ENCODE assay signal across 8 cellular contexts in the genomic region with DNA sequence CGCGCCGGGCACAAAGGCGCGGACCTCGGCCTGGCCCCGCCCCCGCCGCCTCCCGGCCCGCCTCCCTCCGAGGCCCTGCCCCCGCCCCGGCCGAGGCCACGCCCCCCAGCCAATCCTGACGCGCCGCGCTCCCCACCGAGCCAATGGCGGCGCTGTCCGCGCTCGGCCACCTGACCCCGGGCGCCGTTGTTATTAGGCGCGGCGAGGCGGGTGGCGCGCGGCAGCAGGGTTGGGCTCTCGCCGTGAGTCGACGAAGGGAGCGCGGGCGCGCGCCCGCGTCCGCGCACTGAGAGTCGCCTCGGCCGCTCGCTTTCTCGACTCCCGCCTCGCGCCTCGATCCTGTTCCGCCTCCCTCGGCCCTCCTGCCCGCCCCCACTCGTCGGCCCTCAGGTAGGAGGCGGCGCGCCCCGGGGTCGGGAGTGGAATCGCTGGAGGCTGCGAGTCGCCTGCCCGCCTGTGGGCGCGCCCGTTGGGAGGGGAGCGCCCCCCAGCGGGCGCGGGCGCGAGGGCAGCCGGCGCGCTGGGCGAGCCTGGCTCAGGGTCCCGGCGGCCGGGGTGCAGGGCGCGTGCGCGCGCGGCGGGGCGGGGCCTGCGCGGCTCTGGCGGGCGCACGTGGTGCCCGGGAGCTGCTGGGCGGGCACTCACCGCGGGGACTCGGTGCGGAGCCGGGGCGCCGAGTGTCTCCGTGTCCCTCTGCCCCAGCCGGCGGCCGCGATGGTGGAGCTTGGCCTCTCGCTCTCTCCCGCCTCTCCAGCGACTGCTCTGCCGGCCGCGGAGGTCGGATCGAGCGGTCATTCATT. TPM values are rescaled to one million over a fixed set of nuclear protein-coding genes. Genes with fewer than 3 reads are reported as not detected.
DNase-seq lines count a peak whose midpoint lies in the region; ATAC-seq, FAIRE-seq and TF ChIP-seq lines count a peak whose summit lies in the region.

No MANE protein-coding gene starts in this region.

- peaks cover 70% of the 10 kb centered on the region for H3K27me3 Mint-ChIP-seq in T-helper 2 cell treated with Interferon-gamma antibody and Interleukin-4, amounts not matched to agents 5 μg/mL and 100 μg/mL, for 36 hours (ENCODE audit: low read depth)

- 2% methylated on average over 47 of the region's 124 CpGs; no CpG with 5 or more reads in 1 of the 2 experiments for WGBS in H1 (ENCODE audit: extremely low coverage in 1 of 2, insufficient coverage in 1 of 2, insufficient read length in 1 of 2, insufficient replicate concordance in 2 of 2, low coverage in 1 of 2, low lambda C conversion rate in 2 of 2, missing lambda C conversion rate in 1 of 2), 2 experiments
- WGBS in mesenchymal stem cell = under 1% methylated on average over 84 of the region's 124 CpGs

- H3K79me2 ChIP-seq in KMS-11 (ENCODE audit: insufficient read depth, low read depth) (no peaks in the 10 kb centered on the region), H1 (ENCODE audit: control insufficient read depth in 1 of 2, insufficient read depth in 2 of 2, low read length in 2 of 2) (no peaks in the 10 kb centered on the region)

- no peak for FAIRE-seq in H1 (lab: Jason Lieb, UNC)

- no peak overlapping the region for H4K5ac ChIP-seq in H1 (ENCODE audit: insufficient read length, low read depth, low read length)

- H4K8ac ChIP-seq in H1 (ENCODE audit: extremely low read depth, insufficient read depth, low read length) (peak overlapping the region; percentile 95; the same call in 1 of the 2 replicates), mesenchymal stem cell (ENCODE audit: low read length) (no peak overlapping the region)

- CTCF ChIA-PET in H1 (lab: Charles Lee; ENCODE audit: partially characterized antibody) = interaction anchor here (0.5 to 3.4 kb wide), 13 partner anchors 9 to 418 kb away, joined by 3 to 16 read pairs (median 3); no protein-coding TSS in a partner anchor

- no peaks in the 10 kb centered on the region for H4K20me1 ChIP-seq in KMS-11 (ENCODE audit: insufficient read depth)
- H4K20me1 ChIP-seq in H1 (replicated peaks in 1 of 2; ENCODE audit: control insufficient read depth in 1 of 2, insufficient read depth in 2 of 2, low read length in 2 of 2) = peaks cover 5 to 28% of the 10 kb centered on the region in 2 experiments

- no peaks in the 10 kb centered on the region for H3K9me3 Mint-ChIP-seq in T-helper 2 cell treated with Interferon-gamma antibody and Interleukin-4, amounts not matched to agents 5 μg/mL and 100 μg/mL, for 36 hours

- POLR2A ChIA-PET in H1 (lab: Charles Lee; ENCODE audit: partially characterized antibody) = no interaction called here

- H2BK20ac ChIP-seq in H1 (ENCODE audit: low read length) = no peak overlapping the region

- H2BK15ac ChIP-seq in H1 (ENCODE audit: low read length) (no peak overlapping the region), mesenchymal stem cell (ENCODE audit: low read depth, poor library complexity, severe bottlenecking) (no peak overlapping the region)

- peaks cover 11% of the 10 kb centered on the region; the same call in 1 of the 2 replicates for H3K27me3 ChIP-seq in KMS-11 (ENCODE audit: insufficient read depth, low read depth)
- H3K27me3 ChIP-seq in H1 (replicated peaks in 1 of 4; ENCODE audit: control insufficient read depth in 3 of 4, extremely low read depth in 1 of 4, insufficient read depth in 3 of 4, low read length in 3 of 4) = peaks cover 56 to 75% (median 71%) of the 10 kb centered on the region in 4 experiments
- H3K27me3 ChIP-seq in mesenchymal stem cell (ENCODE audit: control insufficient read depth in 1 of 2, insufficient read depth in 1 of 2, low read length in 2 of 2) = peaks cover 71 to 79% of the 10 kb centered on the region in 2 experiments

- H3K36me3 ChIP-seq in KMS-11 (ENCODE audit: insufficient read depth) (no peaks in the 10 kb centered on the region), H1 (ENCODE audit: control insufficient read depth in 2 of 4, insufficient read depth in 4 of 4, low read length in 3 of 4) (no peaks in the 10 kb centered on the region), mesenchymal stem cell (ENCODE audit: control insufficient read depth in 1 of 2, insufficient read depth in 2 of 2, low read depth in 1 of 2, low read length in 2 of 2) (no peaks in the 10 kb centered on the region)

- no peak overlapping the region for H3K23ac ChIP-seq in H1 (ENCODE audit: insufficient read length)
- no peak overlapping the region for H3K23ac ChIP-seq in mesenchymal stem cell (ENCODE audit: low read length in 2 of 2)

- H3K23me2 ChIP-seq in H1 (ENCODE audit: low read depth, low read length) = peaks cover 22% of the 10 kb centered on the region

- H3K79me1 ChIP-seq in H1 (ENCODE audit: low read depth, low read length) (no peaks in the 10 kb centered on the region), mesenchymal stem cell (replicated peaks; ENCODE audit: low read length, poor library complexity, severe bottlenecking) (no peaks in the 10 kb centered on the region)

- peak overlapping the region; percentile 71 for H3K4me3 Mint-ChIP-seq in T-helper 2 cell treated with Interferon-gamma antibody and Interleukin-4, amounts not matched to agents 5 μg/mL and 100 μg/mL, for 36 hours

- TF ChIP-seq EP300 in H1 (IDR thresholded peaks at IDR 0.05; ENCODE audit: borderline replicate concordance in 1 of 2, low read depth in 2 of 2, low read length in 2 of 2) = no peak

- TF ChIP-seq CTCF in KMS-11 (conservative IDR thresholded peaks at IDR 0.05; ENCODE audit: low read depth, low read length) (0 out of 2 replicates have a peak, but pooled peaks have one; percentile 44), H1 (IDR thresholded peaks at IDR 0.05; ENCODE audit: control extremely low read depth in 1 of 3, insufficient read depth in 1 of 3, low read depth in 1 of 3, low read length in 3 of 3) (peak; percentile 58 to 80 (median 65))

- ATAC-seq in GM21529 (IDR thresholded peaks at IDR 0.05; ENCODE audit: unreplicated experiment) (peak; percentile 92), HG03378 (IDR thresholded peaks at IDR 0.05; ENCODE audit: unreplicated experiment) (no peak)

- H3K56ac ChIP-seq in H1 (replicated peaks; ENCODE audit: insufficient read length, low read depth, low read length) = no peak overlapping the region

- H4K91ac ChIP-seq in H1 (replicated peaks; ENCODE audit: insufficient read length, low read length) (no peak overlapping the region), mesenchymal stem cell (ENCODE audit: low read length) (no peak overlapping the region)

- no peaks in the 10 kb centered on the region for H3K4me1 ChIP-seq in KMS-11 (ENCODE audit: low read depth, poor library complexity, severe bottlenecking)
- peaks cover 0 to 28% (median 19%) of the 10 kb centered on the region in 4 experiments; a peak in 6 of 7 replicates for H3K4me1 ChIP-seq in H1 (replicated peaks in 1 of 4; ENCODE audit: control insufficient read depth in 3 of 4, insufficient read depth in 4 of 4, low read length in 3 of 4)
- H3K4me1 ChIP-seq in mesenchymal stem cell (ENCODE audit: control insufficient read depth, insufficient read depth, low read depth, low read length) = peaks cover 24% of the 10 kb centered on the region

- no peak overlapping the region for H3K27ac Mint-ChIP-seq in T-helper 2 cell treated with Interferon-gamma antibody and Interleukin-4, amounts not matched to agents 5 μg/mL and 100 μg/mL, for 36 hours

- H2BK5ac ChIP-seq in H1 (ENCODE audit: low read depth, low read length) = no peak overlapping the region
- H2BK5ac ChIP-seq in mesenchymal stem cell (ENCODE audit: low read depth, low read length, poor library complexity, severe bottlenecking) = no peak overlapping the region

- peak overlapping the region; percentile 98 for H3K4me2 ChIP-seq in KMS-11
- H3K4me2 ChIP-seq in H1 (ENCODE audit: insufficient read depth in 1 of 2, low read depth in 2 of 2, low read length in 2 of 2) = peak overlapping the region; percentile 92 to 98
- peak overlapping the region; percentile 72 for H3K4me2 ChIP-seq in mesenchymal stem cell (ENCODE audit: low read length, poor library complexity, severe bottlenecking)

- H3K9ac ChIP-seq in KMS-11 (peak overlapping the region; percentile 57; the same call in 1 of the 2 replicates), H1 (replicated peaks in 1 of 4; ENCODE audit: extremely low read depth in 1 of 4, low read depth in 3 of 4, low read length in 3 of 4) (peak overlapping the region; percentile 20 to 69 (median 40); a peak in 4 of 7 replicates), mesenchymal stem cell (ENCODE audit: low read length) (no peak overlapping the region)

- H3K18ac ChIP-seq in H1 (ENCODE audit: extremely low read depth, low read length) (peak overlapping the region; percentile 48), mesenchymal stem cell (ENCODE audit: low read depth in 1 of 2, low read length in 2 of 2) (no peak overlapping the region)

- DNase-seq in EL = peak; percentile 20
- peak; percentile 66 for DNase-seq in T-helper 2 cell treated with Interferon-gamma antibody and Interleukin-4, amounts not matched to agents 5 μg/mL and 100 μg/mL, for 36 hours (ENCODE audit: low spot score)
- peak; percentile 54 to 96 for DNase-seq in H1 (ENCODE audit: low read depth in 1 of 2, low spot score in 2 of 2)
- DNase-seq in mesenchymal stem cell = peak; percentile 26
- peak; percentile 59 to 63 for DNase-seq in stimulated activated CD8-positive, alpha-beta memory T cell treated with anti-CD3 and anti-CD28 coated beads, Interleukin-15, amount 100 ng/mL, for 48 hours (ENCODE audit: low read depth in 2 of 2)

- no peak overlapping the region for H2BK120ac ChIP-seq in H1 (replicated peaks; ENCODE audit: low read depth, low read length)
- H2BK120ac ChIP-seq in mesenchymal stem cell (ENCODE audit: low read depth, low read length) = no peak overlapping the region

- H3K4me3 ChIP-seq in KMS-11 (IDR thresholded peaks at IDR 0.05; ENCODE audit: insufficient read depth, low read depth, low read length) (no peak overlapping the region), H1 (ENCODE audit: extremely low read depth in 1 of 4, insufficient read depth in 2 of 4, low read depth in 3 of 4, low read length in 4 of 4) (peak overlapping the region; percentile 51 to 71 (median 64)), mesenchymal stem cell (ENCODE audit: insufficient read depth in 1 of 2, low read depth in 1 of 2, low read length in 2 of 2) (peak overlapping the region; percentile 50 to 56)

- no peak for TF ChIP-seq POLR2A in H1 (IDR thresholded peaks at IDR 0.05; ENCODE audit: control extremely low read depth in 1 of 2, low read depth in 2 of 2, low read length in 2 of 2)

- H3K27ac ChIP-seq in KMS-11 (peak overlapping the region; percentile 55; the same call in 1 of the 2 replicates), H1 (ENCODE audit: low read depth, low read length) (no peak overlapping the region), mesenchymal stem cell (ENCODE audit: low read length, poor library complexity, severe bottlenecking) (no peak overlapping the region)

- H2AK5ac ChIP-seq in H1 (ENCODE audit: low read depth, low read length) (no peak overlapping the region), mesenchymal stem cell (ENCODE audit: low read length, severe bottlenecking) (no peak overlapping the region)

- H2BK12ac ChIP-seq in H1 (ENCODE audit: low read depth, low read length) (no peak overlapping the region), mesenchymal stem cell (ENCODE audit: low read length in 2 of 2) (no peak overlapping the region)

- H3K9me3 ChIP-seq in H1 (ENCODE audit: insufficient read depth in 2 of 2, low read depth in 1 of 2, low read length in 1 of 2) (no peaks in the 10 kb centered on the region), mesenchymal stem cell (ENCODE audit: control insufficient read depth, low read length) (no peaks in the 10 kb centered on the region)

- H3K4ac ChIP-seq in H1 (replicated peaks; ENCODE audit: insufficient read length, low read depth, low read length) (no peak overlapping the region), mesenchymal stem cell (ENCODE audit: low read depth in 1 of 2, low read length in 2 of 2) (no peak overlapping the region)

- H3K36me3 Mint-ChIP-seq in T-helper 2 cell treated with Interferon-gamma antibody and Interleukin-4, amounts not matched to agents 5 μg/mL and 100 μg/mL, for 36 hours (ENCODE audit: low read depth) = peaks cover 2% of the 10 kb centered on the region

- H3K14ac ChIP-seq in H1 (ENCODE audit: insufficient read length) (no peak overlapping the region), mesenchymal stem cell (ENCODE audit: low read length in 2 of 2) (no peak overlapping the region)

- peak; percentile 27 to 63; a peak in 3 of 4 replicates for TF ChIP-seq RAD21 in H1 (IDR thresholded peaks at IDR 0.05 in 1 of 2, conservative IDR thresholded peaks at IDR 0.05 in 1 of 2; ENCODE audit: low read depth in 2 of 2, low read length in 2 of 2)

- H3K4me1 Mint-ChIP-seq in T-helper 2 cell treated with Interferon-gamma antibody and Interleukin-4, amounts not matched to agents 5 μg/mL and 100 μg/mL, for 36 hours (ENCODE audit: low read depth) = peaks cover 6% of the 10 kb centered on the region

- H2AFZ ChIP-seq in KMS-11 (ENCODE audit: low read depth) (peak overlapping the region; percentile 100), H1 (ENCODE audit: low read length) (no peak overlapping the region), mesenchymal stem cell (ENCODE audit: low read depth, low read length) (peak overlapping the region; percentile 27)

RNA-seq across cellular contexts. Expression of a gene that starts 0.4 kb away (rescaled TPM):
- total RNA-seq in H1 (2021; fragmentation: NEBNext Ultra II Directional; extraction: Animal tissue kit (Norgen Biotek cat#: 25700)) = 6.3 and 7.1 TPM in 2 replicates
- polyA plus RNA-seq in H1 (2011; rRNA removed) = 0.97 and 1.8 TPM in 2 replicates
- polyA plus RNA-seq in H1 (2011; cell fraction: cytosol; rRNA removed) = 1.6 TPM
- polyA plus RNA-seq in H1 (2011; cell fraction: nucleus; rRNA removed) = 1.0 TPM
- polyA plus RNA-seq in H1 (2012, experiment 1 of 2) = 2.2 to 6.7 TPM (median 4.0 TPM) in 4 replicates
- polyA plus RNA-seq in H1 (2012, experiment 2 of 2) = 3.4 TPM
- 4.3 TPM for polyA plus RNA-seq in H1 (2013, experiment 1 of 2)
- polyA plus RNA-seq in H1 (2013, experiment 2 of 2) = 5.2 TPM
- 0.46 and 2.6 TPM in 2 replicates for polyA minus RNA-seq in H1 (2011; rRNA and poly(A)+ RNA removed)
- polyA minus RNA-seq in H1 (2011; cell fraction: cytosol; rRNA and poly(A)+ RNA removed) = 3.4 TPM
- polyA minus RNA-seq in H1 (2011; cell fraction: nucleus; rRNA and poly(A)+ RNA removed) = 1.3 TPM
- not detected for polyA plus RNA-seq in mesenchymal stem cell (2013, experiment 1 of 2)
- polyA plus RNA-seq in mesenchymal stem cell (2013, experiment 2 of 2) = not detected

Comparison
In these comparisons a context has a peak if more than half of its experiments do, and no peak if none do; other contexts are left out.
1. DNase-seq: peak in every context shown above with its lines; median percentile 75 in H1; 66 in T-helper 2 cell treated with Interferon-gamma antibody and Interleukin-4, amounts not matched to agents 5 μg/mL and 100 μg/mL, for 36 hours; 61 in stimulated activated CD8-positive, alpha-beta memory T cell treated with anti-CD3 and anti-CD28 coated beads, Interleukin-15, amount 100 ng/mL, for 48 hours; 26 in mesenchymal stem cell; 20 in EL.